Comparison of ENCODE assay signal across 10 cellular contexts in the genomic region with DNA sequence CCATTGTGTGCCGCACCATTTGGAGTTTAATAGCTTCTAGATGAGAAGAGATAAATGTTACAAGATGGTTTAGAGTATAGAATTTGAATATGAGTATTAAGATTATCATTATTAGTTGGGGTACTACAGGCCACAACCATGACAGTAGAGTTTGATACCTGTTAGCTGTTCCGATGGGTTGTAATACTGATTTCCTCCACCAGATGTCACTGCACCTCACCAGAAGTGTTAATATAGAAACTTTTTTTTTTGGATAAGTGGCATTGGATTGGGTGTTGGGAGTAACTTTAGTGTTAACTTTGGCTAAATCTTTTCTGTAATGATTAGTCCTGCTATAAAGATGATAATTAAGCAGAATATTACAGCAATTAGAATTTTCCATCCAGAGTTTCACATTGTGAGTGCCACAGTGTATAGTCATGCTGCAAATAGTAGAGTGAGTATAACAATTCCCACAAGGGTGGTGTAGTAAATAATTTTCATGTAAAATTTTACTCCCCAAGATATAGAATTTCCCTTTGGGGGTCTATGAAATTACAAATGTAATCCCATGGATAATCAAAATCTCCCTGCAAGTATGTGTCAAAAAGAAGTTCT. TPM values are rescaled to one million over a fixed set of nuclear protein-coding genes. Genes with fewer than 3 reads are reported as not detected.
DNase-seq lines count a peak whose midpoint lies in the region; ATAC-seq and TF ChIP-seq lines count a peak whose summit lies in the region.
"Had no signal": no experiment of that assay in that cellular context is flagged by ENCODE, and none has a peak within 500 bp of the region (broad histone marks: within the 10 kb centered on the region; RNA-seq: fewer than 3 reads in every experiment).

No MANE protein-coding gene starts in this region.

- no peak for DNase-seq in natural killer cell
- DNase-seq in natural killer cell treated with Interleukin-12 subunit alpha and Interleukin-12 subunit beta and Interleukin-15 and Interleukin-18, amount 100 ng/mL, for 72 hours (ENCODE audit: low spot score): no peak
- DNase-seq in fibroblast of mammary gland (ENCODE audit: low read depth): peak; percentile 39
- DNase-seq in stimulated activated CD8-positive, alpha-beta memory T cell treated with anti-CD3 and anti-CD28 coated beads, Interleukin-4, amount 100 ng/mL, for 48 hours: peak; percentile 61
- DNase-seq in lower leg skin (ENCODE audit: low spot score in 2 of 2): no peak
- DNase-seq in H4 (ENCODE audit: low spot score): no peak
- DNase-seq in SKM-1 treated with dmso at 0.1 percent for 144 hours (lab: John Stamatoyannopoulos, UW; ENCODE audit: unreplicated experiment): no peak

- H3K27me3 Mint-ChIP-seq in natural killer cell (ENCODE audit: low read depth in 2 of 2): peaks cover 0 to 9% of the 10 kb centered on the region in 2 donors
- peaks cover 6 to 10% of the 10 kb centered on the region in 2 donors for H3K27me3 Mint-ChIP-seq in natural killer cell treated with Interleukin-12 subunit alpha and Interleukin-12 subunit beta and Interleukin-15 and Interleukin-18, amount 100 ng/mL, for 72 hours

- no peak overlapping the region for H3K4me3 Mint-ChIP-seq in natural killer cell
- H3K4me3 Mint-ChIP-seq in natural killer cell treated with Interleukin-12 subunit alpha and Interleukin-12 subunit beta and Interleukin-15 and Interleukin-18, amount 100 ng/mL, for 72 hours: no peak overlapping the region
- H3K4me3 Mint-ChIP-seq: effector memory CD8-positive, alpha-beta T cell had no signal

- WGBS in lower leg skin, 2 donors: 89 to 94% methylated on average over 2 of the region's 2 CpGs

- TF ChIP-seq POLR2A in lower leg skin (IDR thresholded peaks at IDR 0.05): no peak

- H3K79me2 ChIP-seq in OCI-LY1 (ENCODE audit: insufficient read depth, low read length): no peaks in the 10 kb centered on the region

- no peaks in the 10 kb centered on the region for H3K9me2 ChIP-seq in OCI-LY1 (ENCODE audit: low read depth, low read length)

- H3K36me3 Mint-ChIP-seq in natural killer cell: peaks cover 9% of the 10 kb centered on the region
- H3K36me3 Mint-ChIP-seq in natural killer cell treated with Interleukin-12 subunit alpha and Interleukin-12 subunit beta and Interleukin-15 and Interleukin-18, amount 100 ng/mL, for 72 hours: peaks cover 15% of the 10 kb centered on the region

- H3K4me3 ChIP-seq in OCI-LY1 (ENCODE audit: low read depth, low read length, poor library complexity, severe bottlenecking) (no peak overlapping the region), fibroblast of mammary gland (ENCODE audit: control insufficient read depth, low read depth, low read length) (no peak overlapping the region), lower leg skin (ENCODE audit: low read depth, poor library complexity, severe bottlenecking) (no peak overlapping the region)
- H3K4me3 ChIP-seq: HAP-1 had no signal

- intact Hi-C loops in natural killer cell (cut with micrococcal nuclease): no loop called here
- intact Hi-C loops in lower leg skin (cut with DNase I; ENCODE audit: low total_unique reads): no loop called here

- no peak overlapping the region for H3K9ac ChIP-seq in OCI-LY1 (ENCODE audit: low read length)

- no peak overlapping the region for H2AFZ ChIP-seq in OCI-LY1 (ENCODE audit: low read length)

- TF ChIP-seq CTCF in natural killer cell (IDR thresholded peaks at IDR 0.05) (peak; percentile 75), OCI-LY1 (IDR thresholded peaks at IDR 0.05; ENCODE audit: low read length) (peak; percentile 81), fibroblast of mammary gland (conservative IDR thresholded peaks at IDR 0.05; ENCODE audit: control insufficient read depth, insufficient read depth, low read depth, low read length) (peak; percentile 71), lower leg skin (IDR thresholded peaks at IDR 0.05) (no peak)

- H3K27ac ChIP-seq in OCI-LY1 (ENCODE audit: low read depth, low read length, poor library complexity, severe bottlenecking): no peak overlapping the region

- no peaks in the 10 kb centered on the region for H3K9me3 ChIP-seq in OCI-LY1 (ENCODE audit: low read length)

- no peaks in the 10 kb centered on the region for H4K20me1 ChIP-seq in OCI-LY1 (ENCODE audit: insufficient read depth, low read length)

- no peak overlapping the region for H3K4me2 ChIP-seq in OCI-LY1 (ENCODE audit: low read length)

- no peaks in the 10 kb centered on the region for H3K36me3 ChIP-seq in OCI-LY1 (ENCODE audit: insufficient read depth, low read length)
- H3K36me3 ChIP-seq: HAP-1 had no signal

- no peak for ATAC-seq in natural killer cell
- ATAC-seq in natural killer cell treated with Interleukin-12 subunit alpha and Interleukin-12 subunit beta and Interleukin-15 and Interleukin-18, amount 100 ng/mL, for 72 hours: no peak
- ATAC-seq: effector memory CD8-positive, alpha-beta T cell had no signal

- no peaks in the 10 kb centered on the region for H3K4me1 Mint-ChIP-seq in natural killer cell
- H3K4me1 Mint-ChIP-seq in natural killer cell treated with Interleukin-12 subunit alpha and Interleukin-12 subunit beta and Interleukin-15 and Interleukin-18, amount 100 ng/mL, for 72 hours (ENCODE audit: low read depth in 2 of 2): no peaks in the 10 kb centered on the region

- no peaks in the 10 kb centered on the region for H3F3A ChIP-seq in OCI-LY1 (ENCODE audit: insufficient read depth, low read length)

- H3K27me3 ChIP-seq in OCI-LY1 (ENCODE audit: insufficient read depth, low read length): no peaks in the 10 kb centered on the region

- no peak overlapping the region for H3K27ac Mint-ChIP-seq in natural killer cell
- H3K27ac Mint-ChIP-seq in natural killer cell treated with Interleukin-12 subunit alpha and Interleukin-12 subunit beta and Interleukin-15 and Interleukin-18, amount 100 ng/mL, for 72 hours: no peak overlapping the region
- H3K27ac Mint-ChIP-seq: effector memory CD8-positive, alpha-beta T cell had no signal

- no peaks in the 10 kb centered on the region for H3K4me1 ChIP-seq in OCI-LY1 (ENCODE audit: insufficient read depth, low read length, severe bottlenecking)
- H3K4me1 ChIP-seq: HAP-1 had no signal

- H3K9me3 Mint-ChIP-seq in natural killer cell: peaks cover 4 to 10% of the 10 kb centered on the region in 2 donors
- peaks cover 18% of the 10 kb centered on the region for H3K9me3 Mint-ChIP-seq in natural killer cell treated with Interleukin-12 subunit alpha and Interleukin-12 subunit beta and Interleukin-15 and Interleukin-18, amount 100 ng/mL, for 72 hours

RNA-seq across cellular contexts. Expression of a gene that starts 56.3 kb away (rescaled TPM):
- not detected for total RNA-seq in natural killer cell
- not detected for total RNA-seq in natural killer cell treated with Interleukin-12 subunit alpha and Interleukin-12 subunit beta and Interleukin-15 and Interleukin-18, amount 100 ng/mL, for 72 hours
- not detected for total RNA-seq in lower leg skin
- 0.04 TPM in 1 of 2 replicates, not detected in the other for total RNA-seq in H4 (2014; rRNA removed; shearing (Covaris generic))

Comparison
In these comparisons a context has a peak if more than half of its experiments do, and no peak if none do; other contexts are left out.
1. DNase-seq: peak in fibroblast of mammary gland (single experiment) and stimulated activated CD8-positive, alpha-beta memory T cell treated with anti-CD3 and anti-CD28 coated beads, Interleukin-4, amount 100 ng/mL, for 48 hours (single experiment); none in natural killer cell (single experiment), natural killer cell treated with Interleukin-12 subunit alpha and Interleukin-12 subunit beta and Interleukin-15 and Interleukin-18, amount 100 ng/mL, for 72 hours (single experiment), lower leg skin (0 of 2), H4 (single experiment) and SKM-1 treated with dmso at 0.1 percent for 144 hours (single experiment).
2. CTCF ChIP-seq: peak in natural killer cell (single experiment), OCI-LY1 (single experiment) and fibroblast of mammary gland (single experiment); none in lower leg skin (0 of 3).